11 cellular contexts compared by ENCODE assay signal in genomic region chr10:51397695-51398094, GRCh38.
A peak's percentile ranks its signal among the peaks of the same experiment; 100 is the strongest.
DNase-seq lines count a peak whose midpoint lies in the region; ATAC-seq and TF ChIP-seq lines count a peak whose summit lies in the region.
"Had no signal": no experiment of that assay in that cellular context is flagged by ENCODE, and none has a peak within 500 bp of the region (broad histone marks: within the 10 kb centered on the region; RNA-seq: fewer than 3 reads in every experiment).

No MANE protein-coding gene starts in this region.

- no peaks in the 10 kb centered on the region for H3K9me3 ChIP-seq in GM23248 (ENCODE audit: low read depth)

- no peak overlapping the region for H3K4me2 ChIP-seq in GM23248 (ENCODE audit: unreplicated experiment)

- no peaks in the 10 kb centered on the region for H3F3A ChIP-seq in GM23248 (ENCODE audit: insufficient read depth)

- H2AFZ ChIP-seq in GM23248, result no peak overlapping the region

- in situ Hi-C loops in GM23248 (cut with MboI), result no loop called here

- H3K4me1 ChIP-seq in GM23248 (ENCODE audit: insufficient read depth), result peaks cover 12% of the 10 kb centered on the region
- peaks cover 4% of the 10 kb centered on the region for H3K4me1 ChIP-seq in foreskin keratinocyte

- TF ChIP-seq CTCF in VCaP (conservative IDR thresholded peaks at IDR 0.05) (peak; percentile 31), foreskin keratinocyte (conservative IDR thresholded peaks at IDR 0.05) (peak; percentile 40)

- H3K27me3 ChIP-seq in GM23248 (replicated peaks; ENCODE audit: insufficient read depth), result no peaks in the 10 kb centered on the region
- H3K27me3 ChIP-seq in foreskin keratinocyte, result no peaks in the 10 kb centered on the region

- 0 out of 2 replicates have a peak, but pooled peaks cover 3% of the 10 kb centered on the region for H3K79me2 ChIP-seq in GM23248 (ENCODE audit: insufficient read depth)

- H3K27ac ChIP-seq in GM23248, result no peak overlapping the region
- H3K27ac ChIP-seq in VCaP, result peak overlapping the region; percentile 57
- H3K27ac ChIP-seq in foreskin keratinocyte, result no peak overlapping the region

- ATAC-seq in foreskin keratinocyte, result peak; percentile 93
- ATAC-seq in stimulated activated naive CD8-positive, alpha-beta T cell treated with anti-CD3 and anti-CD28 coated beads, Interleukin-15, Interleukin-2, amounts not matched to agents 100 U/mL and 50 U/mL, for 24 hours, result no peak
- no peak for ATAC-seq in HG02571 (IDR thresholded peaks at IDR 0.05; ENCODE audit: unreplicated experiment)
- ATAC-seq in GM19395 (IDR thresholded peaks at IDR 0.05; ENCODE audit: unreplicated experiment), result no peak
- no peak for ATAC-seq in HG02885 (IDR thresholded peaks at IDR 0.05; ENCODE audit: poor library complexity, unreplicated experiment)
- ATAC-seq: activated naive CD8-positive, alpha-beta T cell treated with anti-CD3 and anti-CD28 coated beads, Interleukin-2, amount 50 U/mL, for 24 hours had no signal

- H3K9me2 ChIP-seq in GM23248 (ENCODE audit: insufficient read depth), result no peaks in the 10 kb centered on the region

- no peaks in the 10 kb centered on the region for H4K20me1 ChIP-seq in GM23248 (ENCODE audit: insufficient read depth)

- no peak overlapping the region for H3K4me3 ChIP-seq in GM23248

- WGBS in GM23248 (ENCODE audit: low coverage in 1 of 2, low lambda C conversion rate in 2 of 2, missing lambda C conversion rate in 2 of 2), 2 experiments, result 47 to 50% methylated on average over 2 of the region's 2 CpGs

- no peaks in the 10 kb centered on the region for H3K36me3 ChIP-seq in GM23248 (ENCODE audit: low read depth)

- DNase-seq in GM23248, result peak; percentile 88
- DNase-seq in foreskin keratinocyte, result peak; percentile 43 to 71
- peak; percentile 90 for DNase-seq in renal cortical epithelial cell (ENCODE audit: low read depth)
- no peak for DNase-seq in stimulated activated naive CD8-positive, alpha-beta T cell treated with anti-CD3 and anti-CD28 coated beads, Interleukin-15, Interleukin-2, amounts not matched to agents 100 U/mL and 50 U/mL, for 24 hours
- DNase-seq: activated CD4-positive, CD25-positive, alpha-beta regulatory T cell; activated naive CD8-positive, alpha-beta T cell treated with anti-CD3 and anti-CD28 coated beads, Interleukin-2, amount 50 U/mL, for 24 hours; NCI-H526 had no signal

- no peak overlapping the region for H3K9ac ChIP-seq in GM23248
